29 cellular contexts compared by ENCODE assay signal in the genomic region with DNA sequence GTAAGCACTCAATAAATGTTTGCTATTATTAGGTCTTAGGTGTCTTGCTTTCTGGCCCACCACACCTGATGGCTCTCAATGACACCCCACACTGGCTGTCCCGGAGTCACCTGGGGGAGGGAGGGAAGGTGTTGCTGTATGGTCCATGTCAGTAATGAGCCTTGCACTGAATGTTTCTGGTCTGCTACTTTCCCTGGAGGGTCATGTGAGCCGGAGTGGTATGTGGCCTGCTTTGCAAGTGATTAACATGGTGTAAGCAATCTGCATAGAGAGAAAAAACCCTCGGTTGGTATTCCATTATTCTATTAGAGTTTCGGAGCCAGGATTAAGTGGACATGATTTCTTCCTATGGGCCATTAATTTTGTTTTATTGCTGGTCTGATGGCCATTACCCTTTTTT.
"Had no signal": no experiment of that assay in that cellular context is flagged by ENCODE, and none has a peak within 500 bp of the region (broad histone marks: within the 10 kb centered on the region; RNA-seq: fewer than 3 reads in every experiment).

No MANE protein-coding gene starts in this region.

- H3K27me3 Mint-ChIP-seq: brain had no signal

- H3K4me3 Mint-ChIP-seq: activated naive CD4-positive, alpha-beta T cell treated with anti-CD3 and anti-CD28 coated beads for 36 hours; activated naive CD8-positive, alpha-beta T cell treated with anti-CD3 and anti-CD28 coated beads for 36 hours; brain; natural killer cell treated with Interleukin-12 subunit alpha and Interleukin-12 subunit beta and Interleukin-15 and Interleukin-18, amount 100 ng/mL, for 72 hours; stimulated activated memory B cell treated with anti-CD40 and anti-IgM and Interleukin-4, amounts not matched to agents 10 μg/mL and 1 μg/mL and 100 μg/mL, for 72 hours; T-helper 2 cell treated with Interferon-gamma antibody and Interleukin-4, amounts not matched to agents 5 μg/mL and 100 μg/mL, for 36 hours had no signal

- H3K27ac ChIP-seq: ascending aorta, cardiac muscle cell, coronary artery, left lung, lower lobe of right lung, sigmoid colon, stomach, tibial artery, upper lobe of right lung, VCaP had no signal

- H3K27me3 ChIP-seq: ascending aorta, cardiac muscle cell, dorsolateral prefrontal cortex, sigmoid colon, stomach, tibial artery, upper lobe of right lung had no signal

- H3K4me1 ChIP-seq: ascending aorta, left lung, tibial artery had no signal

- H3K4me1 Mint-ChIP-seq: activated naive CD8-positive, alpha-beta T cell treated with anti-CD3 and anti-CD28 coated beads for 36 hours; stimulated activated memory B cell treated with anti-CD40 and anti-IgM and Interleukin-4, amounts not matched to agents 10 μg/mL and 1 μg/mL and 100 μg/mL, for 72 hours had no signal

- H3K9me3 ChIP-seq: ascending aorta, left lung, lower lobe of right lung, mucosa of descending colon, sigmoid colon, stomach, tibial artery, upper lobe of right lung had no signal

- ATAC-seq: activated CD4-positive, CD25-positive, alpha-beta regulatory T cell treated with anti-CD3 and anti-CD28 coated beads, Interleukin-2, amount 50 U/mL, for 24 hours; left lung; lower lobe of right lung; mucosa of descending colon; natural killer cell treated with Interleukin-12 subunit alpha and Interleukin-12 subunit beta and Interleukin-15 and Interleukin-18, amount 100 ng/mL, for 72 hours; stimulated activated memory B cell treated with anti-CD40 and anti-IgM and Interleukin-4, amounts not matched to agents 10 μg/mL and 1 μg/mL and 100 μg/mL, for 72 hours; upper lobe of right lung had no signal

- H3K27ac Mint-ChIP-seq: activated naive CD4-positive, alpha-beta T cell treated with anti-CD3 and anti-CD28 coated beads for 36 hours; activated naive CD8-positive, alpha-beta T cell treated with anti-CD3 and anti-CD28 coated beads for 36 hours; natural killer cell treated with Interleukin-12 subunit alpha and Interleukin-12 subunit beta and Interleukin-15 and Interleukin-18, amount 100 ng/mL, for 72 hours; stimulated activated memory B cell treated with anti-CD40 and anti-IgM and Interleukin-4, amounts not matched to agents 10 μg/mL and 1 μg/mL and 100 μg/mL, for 72 hours; T-helper 2 cell treated with Interferon-gamma antibody and Interleukin-4, amounts not matched to agents 5 μg/mL and 100 μg/mL, for 36 hours had no signal

- H3K4me3 ChIP-seq: ascending aorta, cardiac muscle cell, coronary artery, dorsolateral prefrontal cortex, left lung, lower lobe of right lung, mucosa of descending colon, sigmoid colon, stomach, tibial artery, upper lobe of right lung had no signal

- H3K9me3 Mint-ChIP-seq: activated naive CD4-positive, alpha-beta T cell treated with anti-CD3 and anti-CD28 coated beads for 36 hours; activated naive CD8-positive, alpha-beta T cell treated with anti-CD3 and anti-CD28 coated beads for 36 hours; brain; natural killer cell treated with Interleukin-12 subunit alpha and Interleukin-12 subunit beta and Interleukin-15 and Interleukin-18, amount 100 ng/mL, for 72 hours; stimulated activated memory B cell treated with anti-CD40 and anti-IgM and Interleukin-4, amounts not matched to agents 10 μg/mL and 1 μg/mL and 100 μg/mL, for 72 hours; T-helper 2 cell treated with Interferon-gamma antibody and Interleukin-4, amounts not matched to agents 5 μg/mL and 100 μg/mL, for 36 hours had no signal

- H3K36me3 ChIP-seq: ascending aorta, cardiac muscle cell, left lung, lower lobe of right lung, sigmoid colon, stomach, tibial artery, upper lobe of right lung had no signal

- DNase-seq: activated CD4-positive, alpha-beta T cell treated with anti-CD3 and anti-CD28 coated beads for 48 hours; activated CD4-positive, alpha-beta T cell treated with anti-CD3 and anti-CD28 coated beads, Interleukin-2, amount 50 U/mL, for 48 hours; activated CD8-positive, alpha-beta memory T cell treated with anti-CD3 and anti-CD28 coated beads for 24 hours; activated effector memory CD4-positive, alpha-beta T cell treated with anti-CD3 and anti-CD28 coated beads, Interleukin-2, amount 50 U/mL, for 16 hours; activated naive CD4-positive, alpha-beta T cell treated with anti-CD3 and anti-CD28 coated beads for 36 hours; activated naive CD8-positive, alpha-beta T cell treated with anti-CD3 and anti-CD28 coated beads for 36 hours; dorsolateral prefrontal cortex; effector memory CD4-positive, alpha-beta T cell; hippocampal formation; left lung; lower lobe of right lung; mucosa of descending colon; sigmoid colon; small intestine; stimulated activated CD4-positive, alpha-beta T cell treated with anti-CD3 and anti-CD28 coated beads, Interleukin-1b, Interleukin-23, amount 100 ng/mL, for 48 hours; stimulated activated CD4-positive, alpha-beta T cell treated with anti-CD3 and anti-CD28 coated beads, Interleukin-4, amount 100 ng/mL, for 4 hours; stimulated activated CD8-positive, alpha-beta memory T cell treated with anti-CD3 and anti-CD28 coated beads, Interleukin-4, amount 100 ng/mL, for 48 hours; stomach; tibial artery; upper lobe of right lung had no signal

- H3K36me3 Mint-ChIP-seq: activated naive CD8-positive, alpha-beta T cell treated with anti-CD3 and anti-CD28 coated beads for 36 hours; brain; natural killer cell treated with Interleukin-12 subunit alpha and Interleukin-12 subunit beta and Interleukin-15 and Interleukin-18, amount 100 ng/mL, for 72 hours; stimulated activated memory B cell treated with anti-CD40 and anti-IgM and Interleukin-4, amounts not matched to agents 10 μg/mL and 1 μg/mL and 100 μg/mL, for 72 hours had no signal
